19 cellular contexts compared by ENCODE assay signal in genomic region chr3:123739146-123739545, GRCh38.
DNase-seq lines count a peak whose midpoint lies in the region; ATAC-seq and TF ChIP-seq lines count a peak whose summit lies in the region.
"Had no signal": no experiment of that assay in that cellular context is flagged by ENCODE, and none has a peak within 500 bp of the region (broad histone marks: within the 10 kb centered on the region; RNA-seq: fewer than 3 reads in every experiment).

No MANE protein-coding gene starts in this region.

- WGBS in smooth muscle cell (ENCODE audit: low lambda C conversion rate): 92% methylated on average over 2 of the region's 2 CpGs

- no peaks in the 10 kb centered on the region for H3K36me3 ChIP-seq in RWPE2 (ENCODE audit: low read depth)
- no peaks in the 10 kb centered on the region for H3K36me3 ChIP-seq in smooth muscle cell (ENCODE audit: low read depth)
- H3K36me3 ChIP-seq in H7 (replicated peaks; ENCODE audit: control insufficient read depth, insufficient read depth, low read length): no peaks in the 10 kb centered on the region
- H3K36me3 ChIP-seq: HAP-1 had no signal

- no peak overlapping the region for H2AFZ ChIP-seq in smooth muscle cell (ENCODE audit: low read depth)

- TF ChIP-seq CTCF in RWPE2 (IDR thresholded peaks at IDR 0.05; ENCODE audit: poor library complexity, severe bottlenecking) (no peak), fibroblast of the aortic adventitia (IDR thresholded peaks at IDR 0.05; ENCODE audit: insufficient read depth, low read length) (no peak), smooth muscle cell (IDR thresholded peaks at IDR 0.05; ENCODE audit: borderline replicate concordance, insufficient read depth, poor library complexity, severe bottlenecking) (no peak)

- no peaks in the 10 kb centered on the region for H3K79me2 ChIP-seq in smooth muscle cell (ENCODE audit: low read depth)

- H3K27me3 ChIP-seq in RWPE2 (ENCODE audit: insufficient read depth, poor library complexity, severe bottlenecking): no peaks in the 10 kb centered on the region
- no peaks in the 10 kb centered on the region for H3K27me3 ChIP-seq in smooth muscle cell (ENCODE audit: low read depth)
- no peaks in the 10 kb centered on the region for H3K27me3 ChIP-seq in H7 (ENCODE audit: control insufficient read depth, insufficient read depth, low read length)
- H3K27me3 ChIP-seq: BLaER1 had no signal

- no peak for ATAC-seq in RWPE2 (ENCODE audit: low read depth)
- no peak for ATAC-seq in GM21390 (IDR thresholded peaks at IDR 0.05; ENCODE audit: unreplicated experiment)

- no peak overlapping the region for H3K4me2 ChIP-seq in smooth muscle cell
- H3K4me2 ChIP-seq: BLaER1 had no signal

- H3F3A ChIP-seq in smooth muscle cell (ENCODE audit: low read depth): peaks cover 5% of the 10 kb centered on the region

- H3K4me1 ChIP-seq in RWPE2 (ENCODE audit: insufficient read depth, poor library complexity, severe bottlenecking) (peaks cover 33% of the 10 kb centered on the region), smooth muscle cell (ENCODE audit: low read depth) (peaks cover 10% of the 10 kb centered on the region)
- H3K4me1 ChIP-seq: BLaER1 had no signal

- H3K4me3 ChIP-seq in RWPE2 (ENCODE audit: severe bottlenecking): no peak overlapping the region
- H3K4me3 ChIP-seq in fibroblast of the aortic adventitia (ENCODE audit: low read depth, low read length): no peak overlapping the region
- no peak overlapping the region for H3K4me3 ChIP-seq in smooth muscle cell
- no peak overlapping the region for H3K4me3 ChIP-seq in H7 (ENCODE audit: insufficient read depth, low read depth, low read length)
- H3K4me3 ChIP-seq: BLaER1, HAP-1 had no signal

- no peak overlapping the region for H3K9ac ChIP-seq in smooth muscle cell (ENCODE audit: low read depth)
- H3K9ac ChIP-seq: BLaER1 had no signal

- H3K27ac ChIP-seq in RWPE2 (ENCODE audit: poor library complexity, severe bottlenecking) (peak overlapping the region; percentile 69), smooth muscle cell (ENCODE audit: low read depth) (peak overlapping the region; percentile 75)
- H3K27ac ChIP-seq: BLaER1 had no signal

- no peaks in the 10 kb centered on the region for H4K20me1 ChIP-seq in smooth muscle cell (ENCODE audit: low read depth)
- H4K20me1 ChIP-seq: BLaER1 had no signal

- DNase-seq in HCEC 1CT (peak; percentile 1), RWPE2 (ENCODE audit: low spot score) (no peak), fibroblast of the aortic adventitia (ENCODE audit: low read depth) (peak; percentile 20), smooth muscle cell (lab: John Stamatoyannopoulos, UW; ENCODE audit: unreplicated experiment) (no peak), H7 (no peak), NCI-H1105 treated with DMSO at 0.1 percent for 48 hours (lab: John Stamatoyannopoulos, UW) (no peak)
- DNase-seq: CD8-positive, alpha-beta memory T cell; DMS 273 treated with DMSO at 0.1 percent for 48 hours; Kasumi-1; NCI-H146; NCI-H2081 treated with DMSO at 0.1 percent for 48 hours; NCI-H2227 treated with DMSO at 0.1 percent for 48 hours; NCI-H526 treated with DMSO at 0.1 percent for 48 hours; NK-92 treated with Interleukin-12 subunit alpha and Interleukin-12 subunit beta, amount 100 ng/mL, for 24 hours; OCI-M1; Right ventricle myocardium superior had no signal

- H3K9me3 ChIP-seq in RWPE2 (ENCODE audit: severe bottlenecking): no peaks in the 10 kb centered on the region
- H3K9me3 ChIP-seq in smooth muscle cell (replicated peaks; ENCODE audit: low read depth): no peaks in the 10 kb centered on the region
- H3K9me3 ChIP-seq: BLaER1, HAP-1 had no signal

Comparison
In these comparisons a context has a peak if more than half of its experiments do, and no peak if none do; other contexts are left out.
1. DNase-seq: peak in HCEC 1CT (single experiment) and fibroblast of the aortic adventitia (single experiment); none in RWPE2 (single experiment), smooth muscle cell (single experiment), H7 (single experiment) and NCI-H1105 treated with DMSO at 0.1 percent for 48 hours (single experiment).